ENCODE assay signal across 20 cellular contexts in genomic region chr2:35822716-35823115, GRCh38.
A peak's percentile ranks its signal among the peaks of the same experiment; 100 is the strongest.
DNase-seq lines count a peak whose midpoint lies in the region; ATAC-seq and TF ChIP-seq lines count a peak whose summit lies in the region.
"Had no signal": no experiment of that assay in that cellular context is flagged by ENCODE, and none has a peak within 500 bp of the region (broad histone marks: within the 10 kb centered on the region; RNA-seq: fewer than 3 reads in every experiment).

No MANE protein-coding gene starts in this region.

- H3K56ac ChIP-seq in mesendoderm (ENCODE audit: low read length), result peak overlapping the region; percentile 52

- H3K4me1 Mint-ChIP-seq in WTC11, result peaks cover 70% of the 10 kb centered on the region
- H3K4me1 Mint-ChIP-seq: CD4-positive, CD25-positive, alpha-beta regulatory T cell; T-helper 17 cell had no signal

- peak overlapping the region; percentile 86 for H3K27ac Mint-ChIP-seq in WTC11
- H3K27ac Mint-ChIP-seq: CD4-positive, CD25-positive, alpha-beta regulatory T cell; HFFc6; T-helper 17 cell had no signal

- peaks cover 11% of the 10 kb centered on the region for H3K4me1 ChIP-seq in mesendoderm (ENCODE audit: control insufficient read depth, low read depth, low read length)
- H3K4me1 ChIP-seq: SJCRH30 had no signal

- no peak overlapping the region for H3K4ac ChIP-seq in mesendoderm (ENCODE audit: low read depth, low read length)

- H2AK5ac ChIP-seq in mesendoderm (ENCODE audit: low read length), result no peak overlapping the region

- peak overlapping the region; percentile 64 for H3K27ac ChIP-seq in mesendoderm (ENCODE audit: low read depth, low read length)
- H3K27ac ChIP-seq: PC-9, SJCRH30 had no signal

- peak; percentile 49 for TF ChIP-seq EP300 in Ishikawa (IDR thresholded peaks at IDR 0.05; ENCODE audit: borderline replicate concordance)

- no peak overlapping the region for H2BK15ac ChIP-seq in mesendoderm (replicated peaks; ENCODE audit: low read depth)

- no peaks in the 10 kb centered on the region for H3K36me3 Mint-ChIP-seq in WTC11
- H3K36me3 Mint-ChIP-seq: CD4-positive, CD25-positive, alpha-beta regulatory T cell had no signal

- H3K79me1 ChIP-seq in mesendoderm (ENCODE audit: low read length), result no peaks in the 10 kb centered on the region

- TF ChIP-seq RAD21 in Ishikawa (IDR thresholded peaks at IDR 0.05; ENCODE audit: low read depth), result peak; percentile 18; the same call in 1 of the 2 replicates

- H4K5ac ChIP-seq in mesendoderm (ENCODE audit: low read length), result no peak overlapping the region

- TF ChIP-seq CTCF in WTC11 (IDR thresholded peaks at IDR 0.05), result no peak

- no peak overlapping the region for H3K4me2 ChIP-seq in mesendoderm (ENCODE audit: low read length)
- H3K4me2 ChIP-seq: PC-9 had no signal

- H3K9ac ChIP-seq in mesendoderm (ENCODE audit: low read length), result no peak overlapping the region

- peak overlapping the region; percentile 66 for H2BK5ac ChIP-seq in mesendoderm (ENCODE audit: low read length)

- ATAC-seq in WTC11 (peak; percentile 57), GM21619 (IDR thresholded peaks at IDR 0.05; ENCODE audit: unreplicated experiment) (no peak)
- ATAC-seq: T-helper 17 cell had no signal

- 0 out of 2 replicates have a peak overlapping the region, but pooled peaks have one; percentile 1 for H3K4me3 Mint-ChIP-seq in WTC11
- H3K4me3 Mint-ChIP-seq: CD4-positive, CD25-positive, alpha-beta regulatory T cell; HFFc6; T-helper 17 cell had no signal

- H3K9me3 Mint-ChIP-seq in WTC11, result no peaks in the 10 kb centered on the region
- H3K9me3 Mint-ChIP-seq: CD4-positive, CD25-positive, alpha-beta regulatory T cell had no signal

- H3K27me3 ChIP-seq in H7 (ENCODE audit: control insufficient read depth, insufficient read depth, low read length), result no peaks in the 10 kb centered on the region
- no peaks in the 10 kb centered on the region for H3K27me3 ChIP-seq in mesendoderm (ENCODE audit: insufficient read depth, low read length, poor library complexity)

- H4K8ac ChIP-seq in mesendoderm (ENCODE audit: low read depth, low read length), result no peak overlapping the region

- peak overlapping the region; percentile 98 for H3K18ac ChIP-seq in mesendoderm (ENCODE audit: low read length)

- H3K4me3 ChIP-seq in H7 (ENCODE audit: insufficient read depth, low read depth, low read length), result no peak overlapping the region
- no peak overlapping the region for H3K4me3 ChIP-seq in mesendoderm (ENCODE audit: low read length)
- H3K4me3 ChIP-seq: PC-9, SJCRH30 had no signal

- POLR2A ChIA-PET in WTC11 (lab: Charles Lee), result no interaction called here

- CTCF ChIA-PET in WTC11 (lab: Charles Lee), result no interaction called here

- no CpG with 5 or more reads among the region's 3 CpGs for WGBS in mesendoderm (ENCODE audit: extremely low coverage, insufficient coverage, low lambda C conversion rate)

- peak overlapping the region; percentile 98 for H2BK120ac ChIP-seq in mesendoderm (ENCODE audit: low read depth, low read length)

- no peak overlapping the region for H3K23ac ChIP-seq in mesendoderm (ENCODE audit: low read length)

- peaks cover 3% of the 10 kb centered on the region; the same call in 1 of the 2 replicates for H3K27me3 Mint-ChIP-seq in WTC11 (ENCODE audit: low read depth)
- H3K27me3 Mint-ChIP-seq: CD4-positive, CD25-positive, alpha-beta regulatory T cell had no signal

- DNase-seq in H7, result peak; percentile 46
- peak; percentile 30 for DNase-seq in WTC11 (ENCODE audit: low spot score)
- DNase-seq in mesendoderm, result peak; percentile 58
- no peak for DNase-seq in activated effector memory CD4-positive, alpha-beta T cell treated with anti-CD3 and anti-CD28 coated beads, Interleukin-2, amount 50 U/mL, for 16 hours
- DNase-seq in NCI-H1092 treated with DMSO at 0.1 percent for 48 hours (lab: John Stamatoyannopoulos, UW), result no peak
- DNase-seq: ACHN; AML-193; CD4-positive, CD25-positive, alpha-beta regulatory T cell; GOT3; HFFc6; Kasumi-1; NCI-H1105 treated with DMSO at 0.1 percent for 48 hours; NCI-H2029 treated with DMSO at 0.1 percent for 48 hours; NCI-H226; NCI-H526; PC-9; SJCRH30; T-helper 17 cell had no signal

- H3K79me2 ChIP-seq in mesendoderm (ENCODE audit: control insufficient read depth, insufficient read depth, low read length), result no peaks in the 10 kb centered on the region

- no peaks in the 10 kb centered on the region for H3K36me3 ChIP-seq in H7 (replicated peaks; ENCODE audit: control insufficient read depth, insufficient read depth, low read length)
- no peaks in the 10 kb centered on the region for H3K36me3 ChIP-seq in mesendoderm (ENCODE audit: control insufficient read depth, insufficient read depth, low read length)
- H3K36me3 ChIP-seq: SJCRH30 had no signal

TF ChIP-seq in Ishikawa, 13 proteins besides CTCF, POLR2A, EP300 and RAD21:
- TF ChIP-seq CEBPB (IDR thresholded peaks at IDR 0.05), result no peak
- TF ChIP-seq YY1 (IDR thresholded peaks at IDR 0.05; ENCODE audit: low read depth), result no peak
- no peak for TF ChIP-seq ZBTB7A (IDR thresholded peaks at IDR 0.05; ENCODE audit: low read depth)
- no peak for TF ChIP-seq EGR1 (IDR thresholded peaks at IDR 0.05)
- no peak for TF ChIP-seq USF1 (IDR thresholded peaks at IDR 0.05)
- TF ChIP-seq FOXM1 (IDR thresholded peaks at IDR 0.05; ENCODE audit: borderline replicate concordance, low read depth), result 0 out of 2 replicates have a peak, but pooled peaks have one; percentile 22
- TF ChIP-seq TCF12 (IDR thresholded peaks at IDR 0.05; ENCODE audit: low read depth), result peak; percentile 81
- no peak for TF ChIP-seq CREB1 (IDR thresholded peaks at IDR 0.05; ENCODE audit: low read depth)
- peak; percentile 59 for TF ChIP-seq TEAD4 (IDR thresholded peaks at IDR 0.05)
- TF ChIP-seq NFIC (IDR thresholded peaks at IDR 0.05), result peak; percentile 78

TF ChIP-seq in WTC11, 78 proteins besides CTCF, POLR2A, EP300 and RAD21:
- TF ChIP-seq ZNF423 (CRISPR knock-in tag; IDR thresholded peaks at IDR 0.05), result peak; percentile 25; the same call in 1 of the 2 replicates
- peak; percentile 97 for TF ChIP-seq ZNF317 (CRISPR knock-in tag; IDR thresholded peaks at IDR 0.05; ENCODE audit: borderline replicate concordance, low read depth)
- TF ChIP-seq USF1 (CRISPR knock-in tag; IDR thresholded peaks at IDR 0.05), result no peak

Comparison
In these comparisons a context has a peak if more than half of its experiments do, and no peak if none do; other contexts are left out.
1. DNase-seq: peak in H7 (single experiment), WTC11 (single experiment) and mesendoderm (single experiment); none in activated effector memory CD4-positive, alpha-beta T cell treated with anti-CD3 and anti-CD28 coated beads, Interleukin-2, amount 50 U/mL, for 16 hours (single experiment) and NCI-H1092 treated with DMSO at 0.1 percent for 48 hours (single experiment).